In the genomic region with DNA sequence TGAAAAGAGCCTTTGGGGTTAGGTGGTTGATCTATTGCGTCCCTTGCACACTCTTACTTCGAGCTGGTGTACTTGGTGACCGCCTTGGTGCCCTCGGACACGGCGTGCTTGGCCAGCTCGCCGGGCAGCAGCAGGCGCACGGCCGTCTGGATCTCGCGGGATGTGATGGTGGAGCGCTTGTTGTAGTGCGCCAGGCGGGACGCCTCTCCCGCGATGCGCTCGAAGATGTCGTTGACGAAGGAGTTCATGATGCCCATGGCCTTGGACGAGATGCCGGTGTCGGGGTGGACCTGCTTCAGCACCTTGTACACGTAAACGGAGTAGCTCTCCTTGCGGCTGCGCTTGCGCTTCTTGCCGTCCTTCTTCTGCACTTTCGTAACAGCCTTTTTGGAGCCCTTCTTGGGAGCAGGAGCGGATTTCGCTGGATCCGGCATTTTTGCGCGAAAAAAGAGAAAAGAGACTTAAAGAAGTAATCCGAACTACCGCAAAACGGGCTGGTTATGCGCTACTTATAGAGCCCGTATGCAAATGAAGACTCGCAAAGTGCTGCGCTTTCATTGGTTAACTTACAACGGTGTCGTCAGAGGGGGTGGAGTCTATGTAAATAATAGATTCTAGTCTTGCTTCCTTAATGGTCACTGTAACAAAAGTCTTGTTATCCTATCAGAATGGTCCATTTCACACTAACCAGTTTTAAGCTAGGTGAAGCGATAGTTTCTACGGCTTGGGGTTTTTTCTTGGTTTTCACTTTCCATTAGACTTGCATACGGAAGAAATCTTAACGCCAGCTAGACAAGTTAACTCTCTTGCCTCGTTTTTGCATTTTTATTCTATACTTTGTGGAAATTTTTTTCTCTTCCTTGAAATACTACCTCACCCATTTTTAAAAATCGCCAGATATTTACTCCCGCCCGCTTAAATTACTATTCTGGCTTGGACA, we compare ENCODE assay signal across 8 cellular contexts. TPM values are rescaled to one million over a fixed set of nuclear protein-coding genes. Genes with fewer than 3 reads are reported as not detected.
A peak's percentile ranks its signal among the peaks of the same experiment; 100 is the strongest.
DNase-seq lines count a peak whose midpoint lies in the region; ATAC-seq and TF ChIP-seq lines count a peak whose summit lies in the region.
"Not testable (repeated sequence)": the region's sequence is repeated elsewhere in the genome, so short reads cannot be mapped to it uniquely, and the experiment has no call there.

No MANE protein-coding gene starts in this region.

- not testable (repeated sequence) for H3K36me3 ChIP-seq in mucosa of stomach (ENCODE audit: control insufficient read depth, insufficient read depth, low read length)

- not testable (repeated sequence) for H3K27me3 ChIP-seq in mucosa of stomach (ENCODE audit: control insufficient read depth, insufficient read depth, low read length)

- H3K4me3 ChIP-seq in mucosa of stomach (ENCODE audit: low read length) = not testable (repeated sequence)

- H3K36me3 Mint-ChIP-seq in IgD-negative memory B cell = not testable (repeated sequence)

- peak; percentile 81 for ATAC-seq in GM21576 (IDR thresholded peaks at IDR 0.05; ENCODE audit: unreplicated experiment)

- H3K4me3 Mint-ChIP-seq in IgD-negative memory B cell = peak overlapping the region; percentile 92 to 99 (median 96)

- H3K27me3 Mint-ChIP-seq in IgD-negative memory B cell = not testable (repeated sequence)

- H3K4me1 ChIP-seq in mucosa of stomach (ENCODE audit: control insufficient read depth, insufficient read depth, low read length) = not testable (repeated sequence)

- H3K9ac ChIP-seq in mucosa of stomach (ENCODE audit: low read length) = peak overlapping the region; percentile 55

- DNase-seq in DMS 273 treated with DMSO at 0.1 percent for 48 hours (lab: John Stamatoyannopoulos, UW) (peak; percentile 54), OCI-M1 (lab: John Stamatoyannopoulos, UW) (peak; percentile 98), activated T-cell treated with anti-CD3 and anti-CD28 coated beads for 4 hours (peak; percentile 75), erythroblast (lab: John Stamatoyannopoulos, UW) (peak in 1 of 2 experiments; percentile 95)
- DNase-seq in stimulated activated CD8-positive, alpha-beta memory T cell treated with anti-CD3 and anti-CD28 coated beads, Interleukin-4, amount 100 ng/mL, for 24 hours (ENCODE audit: low read depth) = peak; percentile 58

- not testable (repeated sequence) for H3K4me1 Mint-ChIP-seq in IgD-negative memory B cell

- not testable (repeated sequence) for H3K9me3 Mint-ChIP-seq in IgD-negative memory B cell

- not testable (repeated sequence) for H3K9me3 ChIP-seq in mucosa of stomach (ENCODE audit: control insufficient read depth, low read length)

- H3K27ac Mint-ChIP-seq in IgD-negative memory B cell = peak overlapping the region; percentile 91 to 99 (median 94)

- TF ChIP-seq POLR2A in erythroblast (IDR thresholded peaks at IDR 0.05; ENCODE audit: low read length) = peak; percentile 84

RNA-seq across cellular contexts. Expression of a gene that starts 29.7 kb away (rescaled TPM):
- 0.43 TPM for polyA plus RNA-seq in IgD-negative memory B cell
